19 cellular contexts compared by ENCODE assay signal in genomic region chr13:106794131-106794530, GRCh38.
DNase-seq lines count a peak whose midpoint lies in the region; ATAC-seq and TF ChIP-seq lines count a peak whose summit lies in the region.
"Had no signal": no experiment of that assay in that cellular context is flagged by ENCODE, and none has a peak within 500 bp of the region (broad histone marks: within the 10 kb centered on the region; RNA-seq: fewer than 3 reads in every experiment).

No MANE protein-coding gene starts in this region.

- H3K9ac ChIP-seq in adipocyte (ENCODE audit: low read length) (no peak overlapping the region), PC-3 (ENCODE audit: low read length) (no peak overlapping the region)
- H3K9ac ChIP-seq: BLaER1 treated with 17β-estradiol and CSF1 and Interleukin-3, amounts not matched to agents 10 nM and 100 nM had no signal

- H3K79me2 ChIP-seq in PC-9 (ENCODE audit: low read depth) (no peaks in the 10 kb centered on the region), PC-3 (ENCODE audit: low read length) (no peaks in the 10 kb centered on the region)

- peaks cover 19% of the 10 kb centered on the region for H3K4me1 ChIP-seq in PC-9 (replicated peaks; ENCODE audit: insufficient read depth)
- no peaks in the 10 kb centered on the region for H3K4me1 ChIP-seq in adipocyte (ENCODE audit: control insufficient read depth, insufficient read depth, low read length)
- H3K4me1 ChIP-seq in PC-3 (ENCODE audit: insufficient read depth, low read length): no peaks in the 10 kb centered on the region; the same call in 1 of the 2 replicates
- H3K4me1 ChIP-seq: A549; BLaER1 treated with 17β-estradiol and CSF1 and Interleukin-3, amounts not matched to agents 10 nM and 100 nM had no signal

- DNase-seq in PC-9 (no peak), adipocyte (ENCODE audit: low read depth) (peak; percentile 73), dedifferentiated amniotic fluid mesenchymal stem cell (ENCODE audit: extremely low spot score) (peak; percentile 55), head of caudate nucleus (no peak), DMS79 treated with DMSO at 0.1 percent for 48 hours (lab: John Stamatoyannopoulos, UW) (no peak), PC-3 (no peak)
- DNase-seq: 8988T; AML-193; Caco-2; Calu3; CD4-positive, alpha-beta T cell; CD8-positive, alpha-beta T cell; DND-41; EL; GDM1 had no signal

- H3F3A ChIP-seq in PC-9 (ENCODE audit: insufficient read depth, low read depth) (no peaks in the 10 kb centered on the region), PC-3 (ENCODE audit: low read length, unreplicated experiment) (no peaks in the 10 kb centered on the region)

- H3K27ac ChIP-seq in PC-9: no peak overlapping the region
- no peak overlapping the region for H3K27ac ChIP-seq in PC-3 (ENCODE audit: low read length)
- H3K27ac ChIP-seq: A549; BLaER1 treated with 17β-estradiol and CSF1 and Interleukin-3, amounts not matched to agents 10 nM and 100 nM; C4-2B had no signal

- no peak for ATAC-seq in PC-3
- ATAC-seq: A549; CD8-positive, alpha-beta T cell; GM12878 had no signal

- H3K4me3 ChIP-seq in PC-9 (no peak overlapping the region), adipocyte (ENCODE audit: low read length) (no peak overlapping the region), PC-3 (ENCODE audit: low read length) (no peak overlapping the region)
- H3K4me3 ChIP-seq: A549; BLaER1 treated with 17β-estradiol and CSF1 and Interleukin-3, amounts not matched to agents 10 nM and 100 nM; GM12878 had no signal

- H3K36me3 ChIP-seq in PC-9 (ENCODE audit: low read depth) (no peaks in the 10 kb centered on the region), adipocyte (ENCODE audit: control insufficient read depth, insufficient read depth, low read length, severe bottlenecking) (no peaks in the 10 kb centered on the region), PC-3 (ENCODE audit: low read depth, low read length) (no peaks in the 10 kb centered on the region)
- H3K36me3 ChIP-seq: BLaER1 treated with 17β-estradiol and CSF1 and Interleukin-3, amounts not matched to agents 10 nM and 100 nM had no signal

- CTCF ChIA-PET in PC-9 (lab: Charles Lee) (no interaction called here), PC-3 (lab: Charles Lee) (no interaction called here)

- BruUV-seq in PC-9 (replicated peaks; lab: Mats Ljungman, UMichigan) (no TSS peak), PC-3 (replicated peaks; lab: Mats Ljungman, UMichigan) (no TSS peak)

- H4K20me1 ChIP-seq in PC-9 (ENCODE audit: insufficient read depth) (no peaks in the 10 kb centered on the region), PC-3 (ENCODE audit: low read length) (no peaks in the 10 kb centered on the region)
- H4K20me1 ChIP-seq: BLaER1 treated with 17β-estradiol and CSF1 and Interleukin-3, amounts not matched to agents 10 nM and 100 nM had no signal

- H3K9me3 ChIP-seq in PC-9 (ENCODE audit: insufficient read depth, low read depth) (no peaks in the 10 kb centered on the region), adipocyte (ENCODE audit: control insufficient read depth, low read length) (no peaks in the 10 kb centered on the region), PC-3 (ENCODE audit: low read length) (no peaks in the 10 kb centered on the region)
- H3K9me3 ChIP-seq: A549; BLaER1 treated with 17β-estradiol and CSF1 and Interleukin-3, amounts not matched to agents 10 nM and 100 nM; Caco-2 had no signal

- TF ChIP-seq CTCF in PC-9 (conservative IDR thresholded peaks at IDR 0.05) (no peak), PC-3 (conservative IDR thresholded peaks at IDR 0.05; ENCODE audit: low read depth, low read length) (no peak)

- H3K27me3 ChIP-seq in PC-9 (ENCODE audit: insufficient read depth, low read depth): no peaks in the 10 kb centered on the region
- H3K27me3 ChIP-seq in adipocyte (replicated peaks; ENCODE audit: control insufficient read depth, insufficient read depth, low read length): peaks cover 10% of the 10 kb centered on the region
- H3K27me3 ChIP-seq in PC-3 (ENCODE audit: low read length): peaks cover 18% of the 10 kb centered on the region; the same call in 1 of the 2 replicates
- H3K27me3 ChIP-seq: BLaER1 treated with 17β-estradiol and CSF1 and Interleukin-3, amounts not matched to agents 10 nM and 100 nM had no signal

- no peak overlapping the region for H2AFZ ChIP-seq in PC-9
- no peak overlapping the region for H2AFZ ChIP-seq in PC-3 (ENCODE audit: low read length)

- POLR2A ChIA-PET in PC-9 (lab: Charles Lee; ENCODE audit: unreplicated experiment) (no interaction called here), PC-3 (lab: Charles Lee; ENCODE audit: unreplicated experiment) (no interaction called here)

- H3K4me2 ChIP-seq in PC-9: peak overlapping the region; percentile 5
- H3K4me2 ChIP-seq in PC-3 (ENCODE audit: low read length): no peak overlapping the region
- H3K4me2 ChIP-seq: A549; BLaER1 treated with 17β-estradiol and CSF1 and Interleukin-3, amounts not matched to agents 10 nM and 100 nM had no signal

- intact Hi-C loops in PC-9 (cut with micrococcal nuclease; ENCODE audit: unreplicated experiment): loop anchor here (5.0 kb wide), 1 partner anchor 103 kb away; no protein-coding TSS in a partner anchor
- intact Hi-C loops in head of caudate nucleus (cut with DNase I): no loop called here
- intact Hi-C loops in PC-3 (cut with micrococcal nuclease): no loop called here

- H3K9me2 ChIP-seq in PC-9 (ENCODE audit: insufficient read depth): no peaks in the 10 kb centered on the region
- H3K9me2 ChIP-seq in PC-3 (replicated peaks; ENCODE audit: low read length): no peaks in the 10 kb centered on the region

Comparison
In these comparisons a context has a peak if more than half of its experiments do, and no peak if none do; other contexts are left out.
1. DNase-seq: peak in adipocyte (single experiment) and dedifferentiated amniotic fluid mesenchymal stem cell (single experiment); none in PC-9 (0 of 2), head of caudate nucleus (0 of 42), DMS79 treated with DMSO at 0.1 percent for 48 hours (single experiment) and PC-3 (single experiment).